8 cellular contexts compared by ENCODE assay signal in the genomic region with DNA sequence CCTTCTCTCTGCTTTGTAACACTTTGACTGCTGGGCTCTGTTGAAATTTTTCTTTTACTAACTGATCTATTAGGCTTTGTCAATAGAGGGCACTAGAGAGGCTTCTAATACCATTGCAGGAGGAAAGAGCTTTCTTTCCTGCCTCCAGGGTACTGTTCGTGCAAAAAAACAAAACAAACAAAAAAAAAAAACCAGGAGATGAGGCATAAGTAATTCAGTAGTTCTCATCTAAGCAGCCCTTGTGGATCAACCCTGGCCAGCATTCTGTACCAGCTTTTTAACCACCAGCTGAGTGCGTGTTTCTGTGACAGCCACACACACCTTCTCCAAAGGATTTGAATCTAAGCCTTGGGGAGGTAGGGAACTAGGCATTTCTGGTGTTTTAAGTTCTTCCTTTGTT.
A peak's percentile ranks its signal among the peaks of the same experiment; 100 is the strongest.
DNase-seq lines count a peak whose midpoint lies in the region; ATAC-seq, FAIRE-seq and TF ChIP-seq lines count a peak whose summit lies in the region.

No MANE protein-coding gene starts in this region.

- H3K4me3 Mint-ChIP-seq in activated CD4-positive, alpha-beta T cell treated with anti-CD3 and anti-CD28 coated beads, Interleukin-2, amount 10 ng/mL, durations not matched to agents 7 days and 5 days = no peak overlapping the region

- no peak overlapping the region for H3K4me3 ChIP-seq in NB4 (ENCODE audit: low read depth, low read length)
- H3K4me3 ChIP-seq in WI38 (ENCODE audit: low read depth, low read length) = no peak overlapping the region
- no peak overlapping the region for H3K4me3 ChIP-seq in kidney (ENCODE audit: low read length in 2 of 2)

- POLR2A ChIA-PET in activated CD4-positive, alpha-beta T cell treated with anti-CD3 and anti-CD28 coated beads, Interleukin-2, amount 10 ng/mL, durations not matched to agents 7 days and 5 days (lab: Charles Lee) = no interaction called here

- H3K9ac ChIP-seq in kidney (ENCODE audit: low read length in 2 of 2) = no peak overlapping the region

- no peaks in the 10 kb centered on the region for H3K27me3 Mint-ChIP-seq in activated CD4-positive, alpha-beta T cell treated with anti-CD3 and anti-CD28 coated beads, Interleukin-2, amount 10 ng/mL, durations not matched to agents 7 days and 5 days

- H3K36me3 ChIP-seq in kidney (ENCODE audit: control insufficient read depth in 1 of 2, insufficient read depth in 2 of 2, low read length in 2 of 2) = no peaks in the 10 kb centered on the region

- intact Hi-C loops in kidney (cut with DNase I) = no loop called here
- intact Hi-C loops in head of caudate nucleus (cut with DNase I) = no loop called here

- no peak for FAIRE-seq in kidney (lab: Jason Lieb, UNC)

- H3K9me3 Mint-ChIP-seq in activated CD4-positive, alpha-beta T cell treated with anti-CD3 and anti-CD28 coated beads, Interleukin-2, amount 10 ng/mL, durations not matched to agents 7 days and 5 days = no peaks in the 10 kb centered on the region

- H3K36me3 Mint-ChIP-seq in activated CD4-positive, alpha-beta T cell treated with anti-CD3 and anti-CD28 coated beads, Interleukin-2, amount 10 ng/mL, durations not matched to agents 7 days and 5 days (ENCODE audit: low read depth) = no peaks in the 10 kb centered on the region

- H3K4me1 Mint-ChIP-seq in activated CD4-positive, alpha-beta T cell treated with anti-CD3 and anti-CD28 coated beads, Interleukin-2, amount 10 ng/mL, durations not matched to agents 7 days and 5 days = no peaks in the 10 kb centered on the region

- DNase-seq in DMS53 treated with DMSO at 0.1 percent for 48 hours (lab: John Stamatoyannopoulos, UW; ENCODE audit: unreplicated experiment) (peak; percentile 24), NB4 (ENCODE audit: low read depth) (peak; percentile 72), kidney (no peak), GM19238 (ENCODE audit: insufficient read length, low spot score) (no peak), head of caudate nucleus (no peak)
- DNase-seq in activated CD4-positive, alpha-beta T cell treated with anti-CD3 and anti-CD28 coated beads, Interleukin-2, amount 10 ng/mL, durations not matched to agents 7 days and 5 days = no peak

- H3K9me3 ChIP-seq in kidney (ENCODE audit: control insufficient read depth in 1 of 2, low read length in 2 of 2) = no peaks in the 10 kb centered on the region

- H3K27ac Mint-ChIP-seq in activated CD4-positive, alpha-beta T cell treated with anti-CD3 and anti-CD28 coated beads, Interleukin-2, amount 10 ng/mL, durations not matched to agents 7 days and 5 days = no peak overlapping the region

- TF ChIP-seq POLR2A in NB4 (IDR thresholded peaks at IDR 0.05; ENCODE audit: extremely low read depth, insufficient read length) = no peak

- no peaks in the 10 kb centered on the region for H3K4me1 ChIP-seq in kidney (ENCODE audit: control insufficient read depth in 1 of 2, insufficient read depth in 1 of 2, low read depth in 1 of 2, low read length in 2 of 2)

- no peak overlapping the region for H3K27ac ChIP-seq in kidney (ENCODE audit: low read depth in 2 of 2, low read length in 2 of 2)

- peak; percentile 59 for ATAC-seq in GM21786 (IDR thresholded peaks at IDR 0.05; ENCODE audit: unreplicated experiment)

- CTCF ChIA-PET in activated CD4-positive, alpha-beta T cell treated with anti-CD3 and anti-CD28 coated beads, Interleukin-2, amount 10 ng/mL, durations not matched to agents 7 days and 5 days (lab: Charles Lee) = interaction anchor here (0.7 kb wide), 1 partner anchor 1786 kb away, joined by 3 read pairs; no protein-coding TSS in a partner anchor

- TF ChIP-seq CTCF in NB4 (IDR thresholded peaks at IDR 0.05; ENCODE audit: low read depth, low read length) (peak; percentile 69), WI38 (IDR thresholded peaks at IDR 0.05; ENCODE audit: low read depth, low read length) (peak; percentile 56), kidney (IDR thresholded peaks at IDR 0.05; ENCODE audit: borderline replicate concordance, extremely low read depth, insufficient read depth) (peak; percentile 19)

Comparison
In these comparisons a context has a peak if more than half of its experiments do, and no peak if none do; other contexts are left out.
1. DNase-seq: peak in DMS53 treated with DMSO at 0.1 percent for 48 hours (single experiment) and NB4 (single experiment); none in kidney (single experiment), GM19238 (single experiment), activated CD4-positive, alpha-beta T cell treated with anti-CD3 and anti-CD28 coated beads, Interleukin-2, amount 10 ng/mL, durations not matched to agents 7 days and 5 days (single experiment) and head of caudate nucleus (0 of 42).
2. CTCF ChIP-seq: peak in every context shown above with its lines; median percentile 69 in NB4; 56 in WI38; 19 in kidney.